Comparison of ENCODE assay signal across 14 cellular contexts in genomic region chr4:140188975-140189374, GRCh38. TPM values are rescaled to one million over a fixed set of nuclear protein-coding genes. Genes with fewer than 3 reads are reported as not detected.
DNase-seq lines count a peak whose midpoint lies in the region; ATAC-seq and TF ChIP-seq lines count a peak whose summit lies in the region.
"Had no signal": no experiment of that assay in that cellular context is flagged by ENCODE, and none has a peak within 500 bp of the region (broad histone marks: within the 10 kb centered on the region; RNA-seq: fewer than 3 reads in every experiment).

No MANE protein-coding gene starts in this region.

- H3K27me3 Mint-ChIP-seq in HFFc6 (ENCODE audit: insufficient read depth), result no peaks in the 10 kb centered on the region; the same call in none of the 2 replicates

- H3K9me3 Mint-ChIP-seq in HFFc6, result no peaks in the 10 kb centered on the region
- H3K9me3 Mint-ChIP-seq: memory B cell had no signal

- no peaks in the 10 kb centered on the region for H3K4me1 ChIP-seq in hepatocyte (ENCODE audit: insufficient read depth)
- H3K4me1 ChIP-seq in testis, result no peaks in the 10 kb centered on the region

- H3K27ac ChIP-seq in hepatocyte, result no peak overlapping the region
- no peak overlapping the region for H3K27ac ChIP-seq in testis
- H3K27ac ChIP-seq: esophagus muscularis mucosa, upper lobe of left lung had no signal

- H3K4me3 ChIP-seq in astrocyte of the spinal cord (ENCODE audit: low read depth, low read length), result no peak overlapping the region
- H3K4me3 ChIP-seq in hepatocyte, result no peak overlapping the region
- no peak overlapping the region for H3K4me3 ChIP-seq in testis
- H3K4me3 ChIP-seq: esophagus muscularis mucosa, upper lobe of left lung had no signal

- intact Hi-C loops in testis (cut with DNase I; ENCODE audit: low total_unique reads), result no loop called here

- 72% methylated on average over 2 of the region's 2 CpGs for WGBS in hepatocyte (ENCODE audit: low lambda C conversion rate, missing lambda C conversion rate)
- WGBS in testis, 2 donors, result 37 to 45% methylated on average over 2 of the region's 2 CpGs

- DNase-seq in HFFc6, result peak; percentile 12
- DNase-seq in astrocyte of the spinal cord (ENCODE audit: low read depth, low spot score), result peak; percentile 57
- peak; percentile 16 for DNase-seq in hepatocyte (ENCODE audit: low spot score)
- DNase-seq in testis, result peak; percentile 37
- DNase-seq in stimulated activated naive CD4-positive, alpha-beta T cell (lab: John Stamatoyannopoulos, UW), result no peak
- DNase-seq in activated CD8-positive, alpha-beta memory T cell treated with anti-CD3 and anti-CD28 coated beads for 24 hours, result no peak
- DNase-seq: DMS53, NCI-H2171 treated with DMSO at 0.1 percent for 48 hours, OCI-M1 had no signal

- TF ChIP-seq POLR2A in testis (IDR thresholded peaks at IDR 0.05), result no peak

- ATAC-seq in HG03097 (IDR thresholded peaks at IDR 0.05; ENCODE audit: low FRiP score, unreplicated experiment), result no peak
- no peak for ATAC-seq in HG03139 (IDR thresholded peaks at IDR 0.05; ENCODE audit: unreplicated experiment)

- H3K36me3 Mint-ChIP-seq in HFFc6 (ENCODE audit: low read depth), result no peaks in the 10 kb centered on the region
- H3K36me3 Mint-ChIP-seq: memory B cell had no signal

- peaks cover 21% of the 10 kb centered on the region for H3K4me1 Mint-ChIP-seq in HFFc6 (ENCODE audit: low read depth)
- H3K4me1 Mint-ChIP-seq: memory B cell had no signal

- no peak overlapping the region for H3K4me3 Mint-ChIP-seq in HFFc6
- H3K4me3 Mint-ChIP-seq: memory B cell had no signal

- H3K27me3 ChIP-seq in hepatocyte, result no peaks in the 10 kb centered on the region
- H3K27me3 ChIP-seq in testis, result no peaks in the 10 kb centered on the region
- H3K27me3 ChIP-seq: esophagus muscularis mucosa, upper lobe of left lung had no signal

- no peaks in the 10 kb centered on the region for H4K20me1 ChIP-seq in hepatocyte (ENCODE audit: insufficient read depth, poor library complexity, severe bottlenecking)

- H3K36me3 ChIP-seq in hepatocyte (replicated peaks; ENCODE audit: insufficient read depth, low read depth), result no peaks in the 10 kb centered on the region
- no peaks in the 10 kb centered on the region for H3K36me3 ChIP-seq in testis (ENCODE audit: low read depth, missing control alignments)
- H3K36me3 ChIP-seq: esophagus muscularis mucosa, upper lobe of left lung had no signal

- no peak overlapping the region for H2AFZ ChIP-seq in hepatocyte

- TF ChIP-seq CTCF in HFFc6 (IDR thresholded peaks at IDR 0.05) (no peak), astrocyte of the spinal cord (IDR thresholded peaks at IDR 0.05; ENCODE audit: low read depth, low read length) (no peak), hepatocyte (IDR thresholded peaks at IDR 0.05; ENCODE audit: poor library complexity) (no peak), testis (IDR thresholded peaks at IDR 0.05) (no peak)

- H3K27ac Mint-ChIP-seq in HFFc6, result no peak overlapping the region
- H3K27ac Mint-ChIP-seq: memory B cell had no signal

- H3K9me2 ChIP-seq in hepatocyte (replicated peaks; ENCODE audit: insufficient read depth), result no peaks in the 10 kb centered on the region

- H3K79me2 ChIP-seq in hepatocyte, result no peaks in the 10 kb centered on the region

- H3K9me3 ChIP-seq in hepatocyte (ENCODE audit: low read depth) (no peaks in the 10 kb centered on the region), testis (no peaks in the 10 kb centered on the region)
- H3K9me3 ChIP-seq: esophagus muscularis mucosa, upper lobe of left lung had no signal

- in situ Hi-C loops in astrocyte of the spinal cord (cut with HindIII; ENCODE audit: low sequenced_read_pairs), result no loop called here

- H3K4me2 ChIP-seq in hepatocyte, result no peak overlapping the region

RNA-seq across cellular contexts. Expression of gene MAML3, which starts 35.0 kb away (rescaled TPM):
- 1 to 10 TPM; 1.2 to 1.9 (median 1.6) TPM for total RNA-seq in HFFc6 (2021; fragmentation: NEBNext Ultra II Directional; extraction: Animal tissue kit (Norgen Biotek cat#: 25700))
- total RNA-seq in hepatocyte (8.7 and 11.2 TPM in 2 replicates), testis (10 to 100 TPM; 18.8 to 21.2 TPM)
- polyA plus RNA-seq in hepatocyte (4.1 TPM in 2 replicates), testis (ENCODE audit: insufficient read depth, low read depth, low replicate concordance) (7.6 TPM)

Comparison
In these comparisons a context has a peak if more than half of its experiments do, and no peak if none do; other contexts are left out.
1. DNase-seq: peak in HFFc6 (single experiment), astrocyte of the spinal cord (single experiment), hepatocyte (single experiment) and testis (single experiment); none in stimulated activated naive CD4-positive, alpha-beta T cell (0 of 6) and activated CD8-positive, alpha-beta memory T cell treated with anti-CD3 and anti-CD28 coated beads for 24 hours (single experiment).